ENCODE assay signal across 26 cellular contexts in the genomic region with DNA sequence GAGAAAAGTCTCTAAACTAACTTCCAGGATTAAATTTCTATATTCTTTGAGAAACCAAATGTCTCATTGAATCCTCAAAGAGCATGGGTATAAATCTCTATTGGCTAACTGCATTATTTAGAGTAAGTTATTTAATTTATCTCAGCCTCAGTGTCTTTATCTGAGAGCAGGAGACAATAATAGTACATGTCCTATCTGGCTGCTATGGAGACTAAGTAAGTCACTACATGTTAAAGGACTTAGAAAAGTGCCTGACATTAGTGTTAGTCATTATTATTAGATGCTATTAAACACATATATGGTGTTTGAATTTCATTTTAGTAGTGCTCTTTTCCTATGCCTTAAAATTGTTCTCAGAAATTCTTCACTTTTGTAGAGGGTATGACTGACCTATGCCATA.
"Had no signal": no experiment of that assay in that cellular context is flagged by ENCODE, and none has a peak within 500 bp of the region (broad histone marks: within the 10 kb centered on the region; RNA-seq: fewer than 3 reads in every experiment).

No MANE protein-coding gene starts in this region.

- DNase-seq: stimulated activated CD4-positive, alpha-beta T cell treated with anti-CD3 and anti-CD28 coated beads, Interleukin-2, amount 100 ng/mL, for 48 hours; stimulated activated CD4-positive, alpha-beta T cell treated with anti-CD3 and anti-CD28 coated beads, Interleukin-4, amount 100 ng/mL, for 1 hour; stimulated activated CD4-positive, alpha-beta T cell treated with anti-CD3 and anti-CD28 coated beads, Interleukin-4, amount 100 ng/mL, for 24 hours; stimulated activated CD4-positive, alpha-beta T cell treated with anti-CD3 and anti-CD28 coated beads, Interleukin-4, amount 100 ng/mL, for 4 hours; stimulated activated CD8-positive, alpha-beta memory T cell treated with anti-CD3 and anti-CD28 coated beads, Interleukin-4, amount 100 ng/mL, for 48 hours; stimulated activated naive B cell treated with anti-CD40 and anti-IgM and Interleukin-4, amounts not matched to agents 10 μg/mL and 1 μg/mL and 100 μg/mL, for 72 hours; stimulated activated naive CD4-positive, alpha-beta T cell; stimulated activated naive CD4-positive, alpha-beta T cell treated with Interleukin-2 at 50 U/mL for 16 hours; stimulated activated naive CD8-positive, alpha-beta T cell treated with anti-CD3 and anti-CD28 coated beads, Interleukin-15, amount 100 ng/mL, for 72 hours; stimulated activated naive CD8-positive, alpha-beta T cell treated with anti-CD3 and anti-CD28 coated beads, Interleukin-15, Interleukin-2, amounts not matched to agents 100 U/mL and 50 U/mL, for 24 hours; stomach; substantia nigra; testis; thyroid gland; tibial artery; transverse colon; trophoblast cell; upper lobe of left lung; upper lobe of right lung; uterus had no signal

- H3K36me3 ChIP-seq: suprapubic skin, thoracic aorta, thyroid gland, tibial artery, transverse colon, upper lobe of left lung, upper lobe of right lung, uterus, vagina had no signal

- H3K4me3 ChIP-seq: stomach, suprapubic skin, testis, thoracic aorta, thyroid gland, tibial artery, tibial nerve, transverse colon, upper lobe of left lung, upper lobe of right lung, uterus, vagina had no signal

- H3K27me3 ChIP-seq: stomach, suprapubic skin, testis, thyroid gland, tibial artery, tibial nerve, transverse colon, upper lobe of left lung, upper lobe of right lung, uterus, vagina had no signal

- H3K4me1 ChIP-seq: stomach, suprapubic skin, testis, thyroid gland, tibial artery, tibial nerve, transverse colon, upper lobe of left lung, upper lobe of right lung, uterus, vagina had no signal

- H3K27ac ChIP-seq: stomach, suprapubic skin, testis, thoracic aorta, thyroid gland, tibial artery, tibial nerve, transverse colon, upper lobe of left lung, upper lobe of right lung, uterus, vagina had no signal

- H3K9me3 ChIP-seq: stomach, suprapubic skin, testis, thoracic aorta, thyroid gland, tibial artery, tibial nerve, transverse colon, upper lobe of left lung, upper lobe of right lung, uterus, vagina had no signal

- ATAC-seq: stimulated activated effector memory CD8-positive, alpha-beta T cell treated with anti-CD3 and anti-CD28 coated beads, Interleukin-12 subunit alpha, Interleukin-12 subunit beta, amount 100 ng/mL, for 72 hours; stimulated activated memory B cell treated with anti-CD40 and anti-IgM and Interleukin-4, amounts not matched to agents 10 μg/mL and 1 μg/mL and 100 μg/mL, for 72 hours; stimulated activated naive B cell treated with anti-CD40 and anti-IgM and Interleukin-4, amounts not matched to agents 10 μg/mL and 1 μg/mL and 100 μg/mL, for 72 hours; stimulated activated naive CD8-positive, alpha-beta T cell treated with anti-CD3 and anti-CD28 coated beads, Interleukin-15, amount 100 ng/mL, for 72 hours; stimulated activated naive CD8-positive, alpha-beta T cell treated with anti-CD3 and anti-CD28 coated beads, Interleukin-15, Interleukin-2, amounts not matched to agents 100 U/mL and 50 U/mL, for 24 hours; upper lobe of right lung had no signal
